ENCODE assay signal across 8 cellular contexts in the genomic region with DNA sequence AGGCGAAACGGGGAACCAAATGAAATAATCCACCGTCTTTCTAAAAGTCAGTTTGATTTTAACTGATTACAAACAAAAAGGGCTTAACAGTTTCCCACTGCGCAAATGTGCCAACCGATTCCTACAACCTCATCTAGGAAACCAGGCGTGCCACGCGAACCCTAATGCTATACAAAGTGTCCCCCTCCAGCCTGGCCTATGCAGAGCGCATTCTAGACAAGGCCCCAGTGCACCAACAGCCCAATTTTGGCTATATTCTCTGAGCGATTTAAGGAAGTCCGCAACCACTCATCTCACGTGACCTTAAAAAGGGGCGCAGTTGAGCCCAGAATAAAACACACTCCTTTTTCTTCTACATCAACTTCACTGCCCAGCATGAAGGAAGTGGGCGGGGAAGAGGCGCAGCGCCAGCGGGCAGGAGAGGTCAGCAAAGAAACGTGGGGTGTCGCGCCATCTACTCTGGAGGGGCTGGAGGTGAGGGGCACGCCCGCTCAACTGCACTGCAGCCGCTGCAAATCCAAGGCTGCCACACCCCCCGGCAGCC. TPM values are rescaled to one million over a fixed set of nuclear protein-coding genes. Genes with fewer than 3 reads are reported as not detected.
DNase-seq lines count a peak whose midpoint lies in the region; ATAC-seq, FAIRE-seq and TF ChIP-seq lines count a peak whose summit lies in the region.

No MANE protein-coding gene starts in this region.

- peak; percentile 61 for ATAC-seq in GM23338

- H3K27me3 Mint-ChIP-seq in GM23338 (ENCODE audit: insufficient read depth, low read depth, poor library complexity): peaks cover 15% of the 10 kb centered on the region
- H3K27me3 Mint-ChIP-seq in activated CD4-positive, alpha-beta memory T cell treated with anti-CD3 and anti-CD28 coated beads for 36 hours: no peaks in the 10 kb centered on the region

- H3K9me3 ChIP-seq in neuron (ENCODE audit: low read length): no peaks in the 10 kb centered on the region

- TF ChIP-seq CTCF in GM23338 (conservative IDR thresholded peaks at IDR 0.05; ENCODE audit: low read depth in 2 of 2): no peak

- H3K27me3 ChIP-seq in GM23338 (ENCODE audit: insufficient read depth) (no peaks in the 10 kb centered on the region), neuron (ENCODE audit: insufficient read depth, low read length) (no peaks in the 10 kb centered on the region)

- no peaks in the 10 kb centered on the region for H3K9me2 ChIP-seq in GM23338 (ENCODE audit: insufficient read depth)

- POLR2A ChIA-PET in activated CD4-positive, alpha-beta memory T cell treated with anti-CD3 and anti-CD28 coated beads for 36 hours (lab: Charles Lee): no interaction called here

- peaks cover 3% of the 10 kb centered on the region; the same call in 1 of the 2 replicates for H3K36me3 ChIP-seq in GM23338 (ENCODE audit: insufficient read depth)
- peaks cover 2% of the 10 kb centered on the region for H3K36me3 ChIP-seq in neuron (ENCODE audit: insufficient read depth, low read length)

- H3K4me2 ChIP-seq in GM23338: peak overlapping the region; percentile 96

- CTCF ChIA-PET in activated CD4-positive, alpha-beta memory T cell treated with anti-CD3 and anti-CD28 coated beads for 36 hours (lab: Charles Lee): interaction anchor here (4.6 to 9.0 kb wide), 2 partner anchors 34 to 46 kb away, joined by 49 to 205 read pairs; no protein-coding TSS in a partner anchor

- H3K4me3 Mint-ChIP-seq in GM23338: peak overlapping the region; percentile 95
- peak overlapping the region; percentile 97 for H3K4me3 Mint-ChIP-seq in activated CD4-positive, alpha-beta memory T cell treated with anti-CD3 and anti-CD28 coated beads for 36 hours

- peak overlapping the region; percentile 99 for H3K27ac ChIP-seq in GM23338 (ENCODE audit: low read depth)

- peak; percentile 33 for DNase-seq in NCI-H2196 treated with DMSO at 0.1 percent for 48 hours (lab: John Stamatoyannopoulos, UW; ENCODE audit: unreplicated experiment)
- no peak for DNase-seq in NCI-H2196 (lab: John Stamatoyannopoulos, UW; ENCODE audit: unreplicated experiment)
- peak; percentile 83 for DNase-seq in GM23338 (ENCODE audit: low spot score)
- DNase-seq in Kasumi-1 (lab: John Stamatoyannopoulos, UW): peak; percentile 86 to 87
- DNase-seq in activated CD4-positive, alpha-beta memory T cell treated with anti-CD3 and anti-CD28 coated beads for 36 hours: no peak
- peak; percentile 27 for DNase-seq in fibroblast of the conjunctiva (ENCODE audit: low read depth)
- DNase-seq in urothelium cell line (ENCODE audit: low spot score): no peak

- peaks cover 43% of the 10 kb centered on the region for H4K20me1 ChIP-seq in GM23338 (replicated peaks; ENCODE audit: insufficient read depth)

- peaks cover 52% of the 10 kb centered on the region for H3K79me2 ChIP-seq in GM23338 (replicated peaks; ENCODE audit: insufficient read depth)

- intact Hi-C loops in activated CD4-positive, alpha-beta memory T cell treated with anti-CD3 and anti-CD28 coated beads for 36 hours (cut with micrococcal nuclease): loop anchor here (2.0 to 10.0 kb wide), 5 partner anchors 35 to 323 kb away; a partner anchor contains a TSS

- H3F3A ChIP-seq in GM23338 (replicated peaks; ENCODE audit: low read depth): no peaks in the 10 kb centered on the region; the same call in none of the 2 replicates

- H3K9me3 Mint-ChIP-seq in GM23338: no peaks in the 10 kb centered on the region; the same call in 2 of the 3 replicates
- H3K9me3 Mint-ChIP-seq in activated CD4-positive, alpha-beta memory T cell treated with anti-CD3 and anti-CD28 coated beads for 36 hours: no peaks in the 10 kb centered on the region

- FAIRE-seq in urothelium cell line (lab: Jason Lieb, UNC): no peak

- H3K4me3 ChIP-seq in GM23338: peak overlapping the region; percentile 77
- H3K4me3 ChIP-seq in neuron (ENCODE audit: low read length): peak overlapping the region; percentile 97

- peaks cover 8% of the 10 kb centered on the region; the same call in 2 of the 3 replicates for H3K36me3 Mint-ChIP-seq in GM23338 (ENCODE audit: low read depth)
- no peaks in the 10 kb centered on the region for H3K36me3 Mint-ChIP-seq in activated CD4-positive, alpha-beta memory T cell treated with anti-CD3 and anti-CD28 coated beads for 36 hours

- H3K4me1 ChIP-seq in GM23338 (ENCODE audit: insufficient read depth) (peaks cover 23% of the 10 kb centered on the region), neuron (ENCODE audit: insufficient read depth, low read length) (peaks cover 16% of the 10 kb centered on the region)

- peaks cover 39% of the 10 kb centered on the region for H3K4me1 Mint-ChIP-seq in GM23338
- peaks cover 60% of the 10 kb centered on the region for H3K4me1 Mint-ChIP-seq in activated CD4-positive, alpha-beta memory T cell treated with anti-CD3 and anti-CD28 coated beads for 36 hours (ENCODE audit: low read depth)

- peak overlapping the region; percentile 95 for H3K27ac Mint-ChIP-seq in GM23338
- H3K27ac Mint-ChIP-seq in activated CD4-positive, alpha-beta memory T cell treated with anti-CD3 and anti-CD28 coated beads for 36 hours: peak overlapping the region; percentile 92

- H2AFZ ChIP-seq in GM23338 (peak overlapping the region; percentile 53), neuron (ENCODE audit: low read depth, low read length) (peak overlapping the region; percentile 96)

TF ChIP-seq in GM23338, 12 proteins besides CTCF, POLR2A, EP300 and RAD21:
- TF ChIP-seq EZH2 (IDR thresholded peaks at IDR 0.05; ENCODE audit: low read depth, unreplicated experiment) (no peak), ZNF114 (CRISPR knock-in tag; IDR thresholded peaks at IDR 0.05) (no peak)

RNA-seq across cellular contexts. Expression of a gene that starts 0.8 kb away (rescaled TPM):
- 24.6 and 30.2 TPM in 2 replicates for total RNA-seq in GM23338 (2014; rRNA removed; shearing (Covaris generic))
- polyA plus RNA-seq in GM23338 (2016; fragmentation: Nextera tagmentation; extraction: Ambion mirVana): 9.6 and 12.9 TPM in 2 replicates
- 10 to 100 TPM; 11.5 to 13.8 TPM for total RNA-seq in activated CD4-positive, alpha-beta memory T cell treated with anti-CD3 and anti-CD28 coated beads for 36 hours

RNA-seq across cellular contexts. Expression of a gene that starts 51.7 kb away (rescaled TPM):
- total RNA-seq in GM23338 (2014; rRNA removed; shearing (Covaris generic)): not detected in 2 replicates
- not detected in 2 replicates for polyA plus RNA-seq in GM23338 (2016; fragmentation: Nextera tagmentation; extraction: Ambion mirVana)
- total RNA-seq in activated CD4-positive, alpha-beta memory T cell treated with anti-CD3 and anti-CD28 coated beads for 36 hours: not detected

Comparison
In these comparisons a context has a peak if more than half of its experiments do, and no peak if none do; other contexts are left out.
1. DNase-seq: peak in NCI-H2196 treated with DMSO at 0.1 percent for 48 hours (single experiment), GM23338 (single experiment), Kasumi-1 (2 of 2) and fibroblast of the conjunctiva (single experiment); none in NCI-H2196 (single experiment), activated CD4-positive, alpha-beta memory T cell treated with anti-CD3 and anti-CD28 coated beads for 36 hours (single experiment) and urothelium cell line (single experiment).